ENCODE assay signal across 8 cellular contexts in the genomic region with DNA sequence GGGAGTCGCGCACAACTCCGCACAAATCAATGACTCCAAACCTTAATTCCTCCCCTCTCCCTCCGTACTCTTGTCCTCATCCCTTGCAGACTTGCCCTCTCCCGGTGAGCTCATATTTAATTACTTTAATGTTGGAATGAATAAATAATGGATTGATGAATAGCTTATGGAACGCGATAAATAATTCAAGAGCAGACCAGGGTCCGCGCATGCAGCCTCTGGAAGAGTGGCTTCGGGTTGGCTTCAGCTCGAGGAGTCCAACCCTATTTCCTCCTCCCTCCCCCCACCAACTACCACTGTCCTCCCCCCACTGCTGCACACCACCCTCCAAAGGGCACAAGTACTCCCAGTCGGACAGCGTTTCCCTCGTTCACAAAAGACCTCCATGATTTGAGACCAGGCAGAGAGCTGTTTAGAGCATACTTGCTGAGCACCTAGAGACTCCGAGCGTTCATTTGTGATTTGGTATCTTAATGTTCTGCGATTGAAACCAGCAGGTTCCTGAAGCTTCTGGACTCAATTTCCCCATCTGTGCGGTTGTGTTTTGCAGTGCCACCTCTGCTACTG. TPM values are rescaled to one million over a fixed set of nuclear protein-coding genes. Genes with fewer than 3 reads are reported as not detected.
DNase-seq lines count a peak whose midpoint lies in the region; ATAC-seq and TF ChIP-seq lines count a peak whose summit lies in the region.

No MANE protein-coding gene starts in this region.

- H3K36me3 ChIP-seq in ES-I3 (ENCODE audit: insufficient read depth, low read length): no peaks in the 10 kb centered on the region
- H3K36me3 ChIP-seq in neuron (ENCODE audit: insufficient read depth, low read length): no peaks in the 10 kb centered on the region

- intact Hi-C loops in head of caudate nucleus (cut with DNase I): no loop called here

- H3K4me1 ChIP-seq in ES-I3 (ENCODE audit: insufficient read depth, low read length) (peaks cover 4% of the 10 kb centered on the region), neuron (ENCODE audit: insufficient read depth, low read length) (peaks cover 34% of the 10 kb centered on the region)

- DNase-seq in NCI-H2029 treated with DMSO at 0.1 percent for 48 hours (lab: John Stamatoyannopoulos, UW): peak; percentile 99
- peak in 1 of 2 donors; percentile 28 for DNase-seq in cardiac fibroblast (ENCODE audit: low read depth in 2 of 2)
- DNase-seq in head of caudate nucleus: no peak
- no peak for DNase-seq in G401 (ENCODE audit: low spot score)
- no peak for DNase-seq in nucleus accumbens (lab: John Stamatoyannopoulos, UW)

- TF ChIP-seq CTCF in cardiac fibroblast (IDR thresholded peaks at IDR 0.05; ENCODE audit: low read depth, low read length): no peak

- in situ Hi-C loops in G401 (cut with HindIII; ENCODE audit: low sequenced_read_pairs): loop anchor here (10.0 kb wide), 1 partner anchor 375 kb away; no protein-coding TSS in a partner anchor

- peak overlapping the region; percentile 82 for H2AFZ ChIP-seq in neuron (ENCODE audit: low read depth, low read length)

- no peak for ATAC-seq in GM21526 (IDR thresholded peaks at IDR 0.05; ENCODE audit: low FRiP score, unreplicated experiment)

- peaks cover 90% of the 10 kb centered on the region for H3K27me3 ChIP-seq in neuron (ENCODE audit: insufficient read depth, low read length)

- peak overlapping the region; percentile 40 to 62 for H3K4me3 ChIP-seq in cardiac fibroblast (replicated peaks in 1 of 2; ENCODE audit: low read depth in 2 of 2, low read length in 2 of 2)
- H3K4me3 ChIP-seq in neuron (ENCODE audit: low read length): peak overlapping the region; percentile 60

- no peaks in the 10 kb centered on the region for H3K9me3 ChIP-seq in ES-I3 (ENCODE audit: control insufficient read depth, insufficient read depth, low read length)
- H3K9me3 ChIP-seq in neuron (ENCODE audit: low read length): no peaks in the 10 kb centered on the region

- peak overlapping the region; percentile 48; the same call in 1 of the 2 replicates for H3K9ac ChIP-seq in ES-I3 (ENCODE audit: low read depth, low read length)

RNA-seq across cellular contexts. Expression of gene SIX1, which starts 0.6 kb away (rescaled TPM):
- 0.31 and 0.58 TPM in 2 replicates for total RNA-seq in G401 (2014; rRNA removed; shearing (Covaris generic))
